ENCODE assay signal across 12 cellular contexts in genomic region chr6:147448212-147448611, GRCh38.
A peak's percentile ranks its signal among the peaks of the same experiment; 100 is the strongest.
DNase-seq lines count a peak whose midpoint lies in the region; ATAC-seq and TF ChIP-seq lines count a peak whose summit lies in the region.
"Had no signal": no experiment of that assay in that cellular context is flagged by ENCODE, and none has a peak within 500 bp of the region (broad histone marks: within the 10 kb centered on the region; RNA-seq: fewer than 3 reads in every experiment).

No MANE protein-coding gene starts in this region.

- H3K4me2 ChIP-seq in trophoblast cell (ENCODE audit: low read length), result no peak overlapping the region
- H3K4me2 ChIP-seq: SK-N-SH had no signal

- peaks cover 0 to 2% of the 10 kb centered on the region in 2 donors for H3K9me3 Mint-ChIP-seq in natural killer cell
- peaks cover 0 to 3% (median 0%) of the 10 kb centered on the region in 9 donors for H3K9me3 Mint-ChIP-seq in naive thymus-derived CD8-positive, alpha-beta T cell

- no peaks in the 10 kb centered on the region for H3K79me2 ChIP-seq in trophoblast cell (ENCODE audit: control insufficient read depth, insufficient read depth, low read length, poor library complexity)

- H3K4ac ChIP-seq in trophoblast cell (ENCODE audit: low read depth, low read length), result no peak overlapping the region

- DNase-seq in NB4 (ENCODE audit: low read depth) (peak; percentile 41), ecto neural progenitor cell (ENCODE audit: low spot score) (peak; percentile 61), trophoblast cell (no peak), natural killer cell (no peak), epidermal melanocyte (ENCODE audit: insufficient read length, low spot score) (no peak), NCI-H510A treated with DMSO at 0.1 percent for 48 hours (lab: John Stamatoyannopoulos, UW) (no peak)
- no peak for DNase-seq in naive thymus-derived CD8-positive, alpha-beta T cell
- DNase-seq: activated CD8-positive, alpha-beta memory T cell treated with anti-CD3 and anti-CD28 coated beads, Interleukin-2, amount 50 U/mL, for 4 hours; lower lobe of right lung; SK-N-SH had no signal

- no peaks in the 10 kb centered on the region for H3K27me3 Mint-ChIP-seq in natural killer cell (ENCODE audit: low read depth in 2 of 2)
- peaks cover 6 to 53% (median 8%) of the 10 kb centered on the region in 5 donors for H3K27me3 Mint-ChIP-seq in naive thymus-derived CD8-positive, alpha-beta T cell

- POLR2A ChIA-PET in naive thymus-derived CD8-positive, alpha-beta T cell (lab: Charles Lee), result no interaction called here

- H3K27ac Mint-ChIP-seq in natural killer cell, result no peak overlapping the region
- no peak overlapping the region for H3K27ac Mint-ChIP-seq in naive thymus-derived CD8-positive, alpha-beta T cell

- H3K4me3 ChIP-seq in NB4 (ENCODE audit: low read depth, low read length) (no peak overlapping the region), trophoblast cell (ENCODE audit: low read depth, low read length) (no peak overlapping the region)
- H3K4me3 ChIP-seq: lower lobe of right lung had no signal

- H3K27me3 ChIP-seq in trophoblast cell (ENCODE audit: insufficient read depth, low read length), result no peaks in the 10 kb centered on the region

- intact Hi-C loops in natural killer cell (cut with micrococcal nuclease), result no loop called here

- H3K79me1 ChIP-seq in trophoblast cell (ENCODE audit: low read length), result peaks cover 31% of the 10 kb centered on the region

- peak overlapping the region; percentile 91 for H2AK5ac ChIP-seq in trophoblast cell (ENCODE audit: low read length)

- peak overlapping the region; percentile 44 for H2BK5ac ChIP-seq in trophoblast cell (ENCODE audit: low read depth, low read length, poor library complexity)

- H3K36me3 Mint-ChIP-seq in natural killer cell, result no peaks in the 10 kb centered on the region
- H3K36me3 Mint-ChIP-seq in naive thymus-derived CD8-positive, alpha-beta T cell, result no peaks in the 10 kb centered on the region

- H3K9ac ChIP-seq in trophoblast cell (ENCODE audit: low read length), result no peak overlapping the region
- H3K9ac ChIP-seq: SK-N-SH had no signal

- no CpG with 5 or more reads among the region's 10 CpGs for WGBS in trophoblast cell (ENCODE audit: extremely low coverage, insufficient coverage, insufficient read length)

- no peaks in the 10 kb centered on the region for H3K36me3 ChIP-seq in trophoblast cell (ENCODE audit: control insufficient read depth in 1 of 2, insufficient read depth in 2 of 2, low read length in 2 of 2)
- H3K36me3 ChIP-seq: lower lobe of right lung had no signal

- H3K27ac ChIP-seq in trophoblast cell (ENCODE audit: low read depth, low read length), result no peak overlapping the region
- H3K27ac ChIP-seq: lower lobe of right lung had no signal

- peak overlapping the region; percentile 53 for H4K91ac ChIP-seq in trophoblast cell (ENCODE audit: low read depth, low read length)

- peak overlapping the region; percentile 72 for H4K8ac ChIP-seq in trophoblast cell (ENCODE audit: low read depth, low read length)

- peaks cover 7 to 16% of the 10 kb centered on the region in 2 experiments for H3K4me1 ChIP-seq in trophoblast cell (ENCODE audit: control insufficient read depth in 1 of 2, insufficient read depth in 2 of 2, low read length in 2 of 2)
- H3K4me1 ChIP-seq: lower lobe of right lung had no signal

- no peaks in the 10 kb centered on the region for H3K4me1 Mint-ChIP-seq in natural killer cell
- H3K4me1 Mint-ChIP-seq in naive thymus-derived CD8-positive, alpha-beta T cell, result peaks cover 0 to 2% (median 0%) of the 10 kb centered on the region in 4 donors

- H4K12ac ChIP-seq in trophoblast cell (ENCODE audit: low read depth, low read length), result peak overlapping the region; percentile 38

- ATAC-seq in GM19372 (IDR thresholded peaks at IDR 0.05; ENCODE audit: low read depth, unreplicated experiment) (peak; percentile 59), natural killer cell (no peak)
- no peak for ATAC-seq in naive thymus-derived CD8-positive, alpha-beta T cell
- ATAC-seq: HCT116, lower lobe of right lung had no signal

- H3K18ac ChIP-seq in trophoblast cell (ENCODE audit: low read length), result no peak overlapping the region

- peak overlapping the region; percentile 46 for H2BK12ac ChIP-seq in trophoblast cell (ENCODE audit: low read length)

- peak overlapping the region; percentile 68 for H3K14ac ChIP-seq in trophoblast cell (ENCODE audit: low read length)

- H2AFZ ChIP-seq in trophoblast cell (ENCODE audit: insufficient read depth, low read length, poor library complexity), result peak overlapping the region; percentile 75

- H3K23ac ChIP-seq in trophoblast cell (ENCODE audit: low read length), result no peak overlapping the region

- peak overlapping the region; percentile 33 for H2BK120ac ChIP-seq in trophoblast cell (ENCODE audit: insufficient read depth, low read length, poor library complexity)

- no peak for TF ChIP-seq POLR2A in NB4 (IDR thresholded peaks at IDR 0.05; ENCODE audit: extremely low read depth, insufficient read length)

- no peak overlapping the region for H3K4me3 Mint-ChIP-seq in natural killer cell
- no peak overlapping the region for H3K4me3 Mint-ChIP-seq in naive thymus-derived CD8-positive, alpha-beta T cell

- no peaks in the 10 kb centered on the region for H3K9me3 ChIP-seq in trophoblast cell (ENCODE audit: insufficient read depth, low read depth, low read length)
- H3K9me3 ChIP-seq: lower lobe of right lung, SK-N-SH had no signal

- TF ChIP-seq CTCF in NB4 (IDR thresholded peaks at IDR 0.05; ENCODE audit: low read depth, low read length) (no peak), natural killer cell (IDR thresholded peaks at IDR 0.05) (no peak)

Comparison
In these comparisons a context has a peak if more than half of its experiments do, and no peak if none do; other contexts are left out.
1. DNase-seq: peak in NB4 (single experiment) and ecto neural progenitor cell (single experiment); none in trophoblast cell (0 of 2), natural killer cell (single experiment), naive thymus-derived CD8-positive, alpha-beta T cell (0 of 10), epidermal melanocyte (single experiment) and NCI-H510A treated with DMSO at 0.1 percent for 48 hours (single experiment).